26 cellular contexts compared by ENCODE assay signal in the genomic region with DNA sequence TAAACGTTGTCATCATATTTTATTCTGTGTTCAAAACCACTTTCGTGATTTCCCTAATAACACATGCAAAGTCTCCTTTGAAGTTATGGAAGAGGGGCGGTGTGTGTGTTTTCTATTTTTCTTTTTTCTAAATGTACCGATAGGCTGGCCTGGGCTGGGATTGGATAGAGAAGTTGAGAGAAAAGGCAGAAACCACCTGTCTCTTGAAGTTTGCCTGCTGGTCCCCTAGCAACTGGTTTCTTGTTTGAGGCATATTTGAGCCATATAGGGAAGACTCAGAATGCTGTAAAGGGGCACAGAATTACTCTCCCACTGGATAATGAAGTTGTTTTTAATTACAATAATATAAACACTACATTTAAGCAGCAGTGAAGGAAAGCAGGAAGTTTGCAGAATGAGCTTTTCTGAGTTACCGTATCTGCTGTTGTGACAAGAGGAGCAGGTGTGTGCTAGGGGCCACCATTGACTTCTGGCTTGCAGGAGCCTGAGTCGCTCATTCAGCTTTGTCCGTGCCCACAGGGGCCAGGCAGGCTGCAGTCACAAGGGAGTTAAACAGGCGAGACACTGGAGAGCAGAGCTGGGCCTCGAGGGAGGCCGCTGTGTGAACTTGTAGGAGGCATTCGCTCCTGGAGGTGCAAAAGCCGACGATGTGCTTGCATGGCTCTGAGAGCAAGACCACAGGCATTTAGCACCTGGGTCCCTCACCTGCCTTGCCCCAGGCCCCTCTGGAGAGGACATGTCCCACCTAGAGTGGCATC.
DNase-seq lines count a peak whose midpoint lies in the region; TF ChIP-seq lines count a peak whose summit lies in the region.
"Had no signal": no experiment of that assay in that cellular context is flagged by ENCODE, and none has a peak within 500 bp of the region (broad histone marks: within the 10 kb centered on the region; RNA-seq: fewer than 3 reads in every experiment).

No MANE protein-coding gene starts in this region.

- CTCF ChIA-PET in SK-N-SH (lab: Yijun Ruan, JAX), result interaction anchor here (0.8 to 1.2 kb wide), 3 partner anchors 97 to 620 kb away, joined by 3 to 5 read pairs (median 3); no protein-coding TSS in a partner anchor

- WGBS in SK-N-SH (ENCODE audit: low lambda C conversion rate), result 74% methylated on average over 8 of the region's 13 CpGs

- H3K9ac ChIP-seq in SK-N-SH, result no peak overlapping the region

- DNase-seq in NCI-H146 (lab: John Stamatoyannopoulos, UW) (peak; percentile 18), NCI-H146 treated with DMSO at 0.1 percent for 48 hours (lab: John Stamatoyannopoulos, UW; ENCODE audit: unreplicated experiment) (no peak), GM12865 (ENCODE audit: low read depth) (peak; percentile 26), NCI-H774 (lab: John Stamatoyannopoulos, UW) (peak; percentile 20), islet precursor cell (peak; percentile 54), LoVo (ENCODE audit: low spot score) (no peak), right atrium auricular region (ENCODE audit: low spot score) (no peak), SK-N-SH (no peak)
- DNase-seq: activated CD4-positive, alpha-beta memory T cell treated with anti-CD3 and anti-CD28 coated beads, Interleukin-2, amount 10 ng/mL, durations not matched to agents 7 days and 5 days; activated CD4-positive, alpha-beta T cell treated with anti-CD3 and anti-CD28 coated beads for 1 hour; activated naive CD4-positive, alpha-beta T cell treated with anti-CD3 and anti-CD28 coated beads, Interleukin-2, amount 10 ng/mL, durations not matched to agents 7 days and 5 days; amniotic stem cell; EL; esophagus squamous epithelium; foreskin keratinocyte; HCEC 1CT; heart left ventricle; kidney; NCI-H1436; NCI-H2171 treated with DMSO at 0.1 percent for 48 hours; OCI-M1; stimulated activated CD8-positive, alpha-beta memory T cell treated with anti-CD3 and anti-CD28 coated beads, Interleukin-4, amount 100 ng/mL, for 48 hours; testis had no signal

- H3K4me1 ChIP-seq in right atrium auricular region, result peaks cover 0 to 2% of the 10 kb centered on the region in 2 donors
- H3K4me1 ChIP-seq in SK-N-SH (ENCODE audit: control insufficient read depth in 1 of 2, insufficient read depth in 2 of 2, low read depth in 1 of 2, low read length in 1 of 2), result peaks cover 0 to 2% of the 10 kb centered on the region in 2 experiments; a peak in 1 of 4 replicates
- H3K4me1 ChIP-seq: foreskin keratinocyte, prostate gland had no signal

- H3K27ac ChIP-seq in right atrium auricular region (no peak overlapping the region), SK-N-SH (ENCODE audit: low read depth in 2 of 2, low read length in 1 of 2) (no peak overlapping the region)
- H3K27ac ChIP-seq: esophagus squamous epithelium, foreskin keratinocyte, heart left ventricle, neutrophil, prostate gland, RWPE1, testis had no signal

- TF ChIP-seq CTCF in GM12865 (IDR thresholded peaks at IDR 0.05; ENCODE audit: insufficient read depth, low read depth, low read length, missing control alignments), result no peak
- TF ChIP-seq CTCF in right atrium auricular region (IDR thresholded peaks at IDR 0.05), result no peak
- no peak for TF ChIP-seq CTCF in SK-N-SH (IDR thresholded peaks at IDR 0.05)

- H3F3A ChIP-seq in SK-N-SH (replicated peaks; ENCODE audit: insufficient read depth), result peaks cover 5% of the 10 kb centered on the region

- POLR2A ChIA-PET in SK-N-SH (lab: Yijun Ruan, JAX), result no interaction called here

- H3K9me2 ChIP-seq in SK-N-SH, result no peaks in the 10 kb centered on the region

- H3K4me2 ChIP-seq in SK-N-SH, result no peak overlapping the region

- H2AFZ ChIP-seq in SK-N-SH (ENCODE audit: low read depth), result no peak overlapping the region

- TF ChIP-seq EP300 in SK-N-SH (IDR thresholded peaks at IDR 0.05; ENCODE audit: borderline replicate concordance in 1 of 2, low read depth in 1 of 2, low read length in 1 of 2), result no peak

- TF ChIP-seq RAD21 in SK-N-SH (IDR thresholded peaks at IDR 0.05; ENCODE audit: low read length), result no peak

- H3K36me3 ChIP-seq in right atrium auricular region (no peaks in the 10 kb centered on the region), SK-N-SH (replicated peaks in 1 of 2; ENCODE audit: control insufficient read depth in 1 of 2, insufficient read depth in 2 of 2, low read length in 1 of 2) (no peaks in the 10 kb centered on the region)
- H3K36me3 ChIP-seq: esophagus squamous epithelium, heart left ventricle, neutrophil, prostate gland had no signal

- no peaks in the 10 kb centered on the region for H3K27me3 ChIP-seq in right atrium auricular region
- no peaks in the 10 kb centered on the region; the same call in 1 of the 2 replicates for H3K27me3 ChIP-seq in SK-N-SH (ENCODE audit: insufficient read depth)
- H3K27me3 ChIP-seq: esophagus squamous epithelium, foreskin keratinocyte, heart left ventricle, testis had no signal

- H4K20me1 ChIP-seq in SK-N-SH (ENCODE audit: insufficient read depth), result no peaks in the 10 kb centered on the region

- no peaks in the 10 kb centered on the region for H3K79me2 ChIP-seq in SK-N-SH (ENCODE audit: insufficient read depth)

- H3K9me3 ChIP-seq in right atrium auricular region, result peaks cover 0 to 17% of the 10 kb centered on the region in 2 donors
- no peaks in the 10 kb centered on the region for H3K9me3 ChIP-seq in SK-N-SH
- H3K9me3 ChIP-seq: esophagus squamous epithelium, neutrophil, prostate gland, testis had no signal

- no peak overlapping the region for H3K4me3 ChIP-seq in GM12865 (ENCODE audit: low read depth, low read length)
- H3K4me3 ChIP-seq in right atrium auricular region, result no peak overlapping the region
- H3K4me3 ChIP-seq in SK-N-SH (ENCODE audit: low read depth in 2 of 2, low read length in 1 of 2), result no peak overlapping the region
- H3K4me3 ChIP-seq: esophagus squamous epithelium, heart left ventricle, prostate gland, testis had no signal

TF ChIP-seq in SK-N-SH, 30 proteins besides CTCF, POLR2A, EP300 and RAD21:
- TF ChIP-seq FOSL2 (IDR thresholded peaks at IDR 0.05; ENCODE audit: borderline replicate concordance, low read depth) (no peak), GABPA (IDR thresholded peaks at IDR 0.05; ENCODE audit: low read depth) (no peak), MEF2A (IDR thresholded peaks at IDR 0.05; ENCODE audit: borderline replicate concordance, low read depth) (no peak), JUND (IDR thresholded peaks at IDR 0.05) (no peak), MXI1 (IDR thresholded peaks at IDR 0.05; ENCODE audit: low read depth, low read length) (no peak), ELF1 (IDR thresholded peaks at IDR 0.05) (no peak), TAF1 (IDR thresholded peaks at IDR 0.05; ENCODE audit: borderline replicate concordance, low read depth, low read length) (no peak), RCOR1 (IDR thresholded peaks at IDR 0.05; ENCODE audit: low read length) (no peak), TEAD4 (IDR thresholded peaks at IDR 0.05; ENCODE audit: borderline replicate concordance, insufficient read depth) (no peak), TCF12 (IDR thresholded peaks at IDR 0.05) (no peak), NRF1 (IDR thresholded peaks at IDR 0.05; ENCODE audit: low read depth, low read length) (no peak), YY1 (IDR thresholded peaks at IDR 0.05; ENCODE audit: low read depth) (no peak), RFX5 (IDR thresholded peaks at IDR 0.05; ENCODE audit: low read length) (no peak)
- TF ChIP-seq, protein P1, sequence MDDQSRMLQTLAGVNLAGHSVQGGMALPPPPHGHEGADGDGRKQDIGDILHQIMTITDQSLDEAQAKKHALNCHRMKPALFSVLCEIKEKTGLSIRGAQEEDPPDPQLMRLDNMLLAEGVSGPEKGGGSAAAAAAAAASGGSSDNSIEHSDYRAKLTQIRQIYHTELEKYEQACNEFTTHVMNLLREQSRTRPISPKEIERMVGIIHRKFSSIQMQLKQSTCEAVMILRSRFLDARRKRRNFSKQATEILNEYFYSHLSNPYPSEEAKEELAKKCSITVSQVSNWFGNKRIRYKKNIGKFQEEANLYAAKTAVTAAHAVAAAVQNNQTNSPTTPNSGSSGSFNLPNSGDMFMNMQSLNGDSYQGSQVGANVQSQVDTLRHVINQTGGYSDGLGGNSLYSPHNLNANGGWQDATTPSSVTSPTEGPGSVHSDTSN (IDR thresholded peaks at IDR 0.05), result no peak
- TF ChIP-seq, protein P2, sequence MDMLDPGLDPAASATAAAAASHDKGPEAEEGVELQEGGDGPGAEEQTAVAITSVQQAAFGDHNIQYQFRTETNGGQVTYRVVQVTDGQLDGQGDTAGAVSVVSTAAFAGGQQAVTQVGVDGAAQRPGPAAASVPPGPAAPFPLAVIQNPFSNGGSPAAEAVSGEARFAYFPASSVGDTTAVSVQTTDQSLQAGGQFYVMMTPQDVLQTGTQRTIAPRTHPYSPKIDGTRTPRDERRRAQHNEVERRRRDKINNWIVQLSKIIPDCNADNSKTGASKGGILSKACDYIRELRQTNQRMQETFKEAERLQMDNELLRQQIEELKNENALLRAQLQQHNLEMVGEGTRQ (IDR thresholded peaks at IDR 0.05; ENCODE audit: borderline replicate concordance, low read depth, low read length), result no peak
TF ChIP-seq in SK-N-SH: peak in this region for 0.

Comparison
In these comparisons a context has a peak if more than half of its experiments do, and no peak if none do; other contexts are left out.
1. DNase-seq: peak in NCI-H146 (single experiment), GM12865 (single experiment), NCI-H774 (single experiment) and islet precursor cell (single experiment); none in NCI-H146 treated with DMSO at 0.1 percent for 48 hours (single experiment), LoVo (single experiment), right atrium auricular region (single experiment) and SK-N-SH (single experiment).